ENCODE assay signal across 20 cellular contexts in genomic region chr10:6601224-6601805, GRCh38. TPM values are rescaled to one million over a fixed set of nuclear protein-coding genes. Genes with fewer than 3 reads are reported as not detected.
DNase-seq lines count a peak whose midpoint lies in the region; ATAC-seq and TF ChIP-seq lines count a peak whose summit lies in the region.
"Had no signal": no experiment of that assay in that cellular context is flagged by ENCODE, and none has a peak within 500 bp of the region (broad histone marks: within the 10 kb centered on the region; RNA-seq: fewer than 3 reads in every experiment).

No MANE protein-coding gene starts in this region.

- POLR2A ChIA-PET in activated CD8-positive, alpha-beta T cell treated with anti-CD3 and anti-CD28 coated beads for 36 hours (lab: Charles Lee) = interaction anchor here (0.6 to 1.6 kb wide), 7 partner anchors 13 to 127 kb away, joined by 3 to 7 read pairs (median 3); no protein-coding TSS in a partner anchor

- TF ChIP-seq CTCF in activated CD8-positive, alpha-beta T cell treated with anti-CD3 and anti-CD28 coated beads for 36 hours (IDR thresholded peaks at IDR 0.05) = peak; percentile 33
- peak in 28 of 56 donors; percentile 10 to 55 (median 34) for TF ChIP-seq CTCF in dorsolateral prefrontal cortex (IDR thresholded peaks at IDR 0.05 in 54 of 56, conservative IDR thresholded peaks at IDR 0.05 in 2 of 56; ENCODE audit: low read depth in 1 of 56, partially characterized antibody in 56 of 56)

- H3K4me3 Mint-ChIP-seq in T-helper 1 cell treated with Interleukin-12 subunit alpha and Interleukin-12 subunit beta and Interleukin-4 antibody, amounts not matched to agents 30 μg/mL and 1 μg/mL, for 36 hours = peak overlapping the region; percentile 16
- peak overlapping the region; percentile 35 to 84 (median 58) for H3K4me3 Mint-ChIP-seq in CD4-positive, CD25-positive, alpha-beta regulatory T cell
- H3K4me3 Mint-ChIP-seq in activated CD8-positive, alpha-beta T cell treated with anti-CD3 and anti-CD28 coated beads for 36 hours = no peak overlapping the region
- H3K4me3 Mint-ChIP-seq: B cell, nephron had no signal

- H3K9me3 ChIP-seq in CD4-positive, CD25-positive, alpha-beta regulatory T cell (ENCODE audit: control insufficient read depth in 2 of 2, low read length in 2 of 2) = no peaks in the 10 kb centered on the region
- H3K9me3 ChIP-seq: thyroid gland had no signal

- CTCF ChIA-PET in activated CD8-positive, alpha-beta T cell treated with anti-CD3 and anti-CD28 coated beads for 36 hours (lab: Charles Lee) = interaction anchor here (0.9 to 3.6 kb wide), 7 partner anchors 10 to 184 kb away, joined by 3 to 23 read pairs (median 7); no protein-coding TSS in a partner anchor

- H3K27me3 Mint-ChIP-seq in T-helper 1 cell treated with Interleukin-12 subunit alpha and Interleukin-12 subunit beta and Interleukin-4 antibody, amounts not matched to agents 30 μg/mL and 1 μg/mL, for 36 hours (ENCODE audit: low read depth) = no peaks in the 10 kb centered on the region
- H3K27me3 Mint-ChIP-seq in CD4-positive, CD25-positive, alpha-beta regulatory T cell = no peaks in the 10 kb centered on the region
- H3K27me3 Mint-ChIP-seq in activated CD8-positive, alpha-beta T cell treated with anti-CD3 and anti-CD28 coated beads for 36 hours = no peaks in the 10 kb centered on the region

- H3K27ac Mint-ChIP-seq in T-helper 1 cell treated with Interleukin-12 subunit alpha and Interleukin-12 subunit beta and Interleukin-4 antibody, amounts not matched to agents 30 μg/mL and 1 μg/mL, for 36 hours = peak overlapping the region; percentile 75
- peak overlapping the region; percentile 74 to 93 (median 86) for H3K27ac Mint-ChIP-seq in CD4-positive, CD25-positive, alpha-beta regulatory T cell
- H3K27ac Mint-ChIP-seq in activated CD8-positive, alpha-beta T cell treated with anti-CD3 and anti-CD28 coated beads for 36 hours = peak overlapping the region; percentile 94
- H3K27ac Mint-ChIP-seq: B cell, nephron had no signal

- H3K27ac ChIP-seq in CD4-positive, CD25-positive, alpha-beta regulatory T cell (ENCODE audit: insufficient read depth, low read length, poor library complexity, severe bottlenecking) = no peak overlapping the region
- peak overlapping the region; percentile 6 to 99 (median 91) for H3K27ac ChIP-seq in dorsolateral prefrontal cortex
- H3K27ac ChIP-seq: 22Rv1, thyroid gland had no signal

- no peak for ATAC-seq in CD4-positive, CD25-positive, alpha-beta regulatory T cell (ENCODE audit: low read depth in 2 of 2)
- ATAC-seq in activated CD8-positive, alpha-beta T cell treated with anti-CD3 and anti-CD28 coated beads for 36 hours = peak; percentile 32
- ATAC-seq in GM18907 (IDR thresholded peaks at IDR 0.05; ENCODE audit: unreplicated experiment) = no peak

- H3K4me1 Mint-ChIP-seq in T-helper 1 cell treated with Interleukin-12 subunit alpha and Interleukin-12 subunit beta and Interleukin-4 antibody, amounts not matched to agents 30 μg/mL and 1 μg/mL, for 36 hours (ENCODE audit: low read depth) = peaks cover 66% of the 10 kb centered on the region
- peaks cover 43 to 81% (median 54%) of the 10 kb centered on the region in 4 donors for H3K4me1 Mint-ChIP-seq in CD4-positive, CD25-positive, alpha-beta regulatory T cell
- peaks cover 74% of the 10 kb centered on the region for H3K4me1 Mint-ChIP-seq in activated CD8-positive, alpha-beta T cell treated with anti-CD3 and anti-CD28 coated beads for 36 hours (ENCODE audit: low read depth)

- H3K36me3 ChIP-seq in CD4-positive, CD25-positive, alpha-beta regulatory T cell (ENCODE audit: control insufficient read depth, insufficient read depth, low read length) = peaks cover 20% of the 10 kb centered on the region
- H3K36me3 ChIP-seq: thyroid gland had no signal

- H3K27me3 ChIP-seq in CD4-positive, CD25-positive, alpha-beta regulatory T cell (ENCODE audit: control insufficient read depth, insufficient read depth, low read length) = no peaks in the 10 kb centered on the region
- H3K27me3 ChIP-seq in dorsolateral prefrontal cortex = peaks cover 0 to 12% (median 0%) of the 10 kb centered on the region in 45 donors
- H3K27me3 ChIP-seq: thyroid gland had no signal

- DNase-seq in T-helper 1 cell (no peak), dorsolateral prefrontal cortex (no peak), NCI-H2171 (lab: John Stamatoyannopoulos, UW) (no peak), kidney glomerular epithelial cell (lab: John Stamatoyannopoulos, UW) (no peak)
- DNase-seq in CD4-positive, CD25-positive, alpha-beta regulatory T cell = peak in 1 of 3 donors; percentile 57
- DNase-seq in activated CD8-positive, alpha-beta T cell treated with anti-CD3 and anti-CD28 coated beads for 36 hours = peak; percentile 50
- DNase-seq: activated CD4-positive, CD25-positive, alpha-beta regulatory T cell; foreskin fibroblast; hippocampal formation; Kasumi-1; kidney; NCI-H1092 treated with DMSO at 0.1 percent for 48 hours; NCI-H524 treated with DMSO at 0.1 percent for 48 hours; SIG-M5; thyroid gland had no signal

- peaks cover 47% of the 10 kb centered on the region for H3K36me3 Mint-ChIP-seq in T-helper 1 cell treated with Interleukin-12 subunit alpha and Interleukin-12 subunit beta and Interleukin-4 antibody, amounts not matched to agents 30 μg/mL and 1 μg/mL, for 36 hours (ENCODE audit: low read depth)
- H3K36me3 Mint-ChIP-seq in CD4-positive, CD25-positive, alpha-beta regulatory T cell = peaks cover 44% of the 10 kb centered on the region
- H3K36me3 Mint-ChIP-seq in activated CD8-positive, alpha-beta T cell treated with anti-CD3 and anti-CD28 coated beads for 36 hours (ENCODE audit: low read depth) = peaks cover 47% of the 10 kb centered on the region

- peaks cover 13% of the 10 kb centered on the region for H3K9me3 Mint-ChIP-seq in T-helper 1 cell treated with Interleukin-12 subunit alpha and Interleukin-12 subunit beta and Interleukin-4 antibody, amounts not matched to agents 30 μg/mL and 1 μg/mL, for 36 hours
- H3K9me3 Mint-ChIP-seq in CD4-positive, CD25-positive, alpha-beta regulatory T cell = no peaks in the 10 kb centered on the region
- H3K9me3 Mint-ChIP-seq in activated CD8-positive, alpha-beta T cell treated with anti-CD3 and anti-CD28 coated beads for 36 hours = peaks cover 14% of the 10 kb centered on the region

- intact Hi-C loops in activated CD8-positive, alpha-beta T cell treated with anti-CD3 and anti-CD28 coated beads for 36 hours (cut with micrococcal nuclease) = loop anchor here (2.0 kb wide), 1 partner anchor 21 kb away; the partner anchor contains the start of gene PRKCQ
- intact Hi-C loops in dorsolateral prefrontal cortex (cut with DNase I) = no loop called here

- H3K4me1 ChIP-seq in CD4-positive, CD25-positive, alpha-beta regulatory T cell (ENCODE audit: control insufficient read depth, insufficient read depth, low read length, poor library complexity, severe bottlenecking) = peaks cover 29% of the 10 kb centered on the region

- peak overlapping the region; percentile 20 for H3K4me3 ChIP-seq in CD4-positive, CD25-positive, alpha-beta regulatory T cell (ENCODE audit: low read depth, low read length)
- H3K4me3 ChIP-seq in dorsolateral prefrontal cortex = no peak overlapping the region
- H3K4me3 ChIP-seq: thyroid gland had no signal

RNA-seq across cellular contexts. Expression of gene PRKCQ, which starts 21.2 kb away (rescaled TPM):
- total RNA-seq in CD4-positive, CD25-positive, alpha-beta regulatory T cell = 87.3 TPM
- polyA plus RNA-seq in CD4-positive, CD25-positive, alpha-beta regulatory T cell = 10 to 100 TPM; 62.4 to 70.3 (median 66.8) TPM
- total RNA-seq in activated CD8-positive, alpha-beta T cell treated with anti-CD3 and anti-CD28 coated beads for 36 hours = 10 to 100 TPM; 46.3 to 47.1 TPM
- 10 to 100 TPM in 21 of 120 experiments, 1 to 10 TPM in 99; 2.2 to 21.5 (median 7.4) TPM for total RNA-seq in dorsolateral prefrontal cortex
